In the genomic region with DNA sequence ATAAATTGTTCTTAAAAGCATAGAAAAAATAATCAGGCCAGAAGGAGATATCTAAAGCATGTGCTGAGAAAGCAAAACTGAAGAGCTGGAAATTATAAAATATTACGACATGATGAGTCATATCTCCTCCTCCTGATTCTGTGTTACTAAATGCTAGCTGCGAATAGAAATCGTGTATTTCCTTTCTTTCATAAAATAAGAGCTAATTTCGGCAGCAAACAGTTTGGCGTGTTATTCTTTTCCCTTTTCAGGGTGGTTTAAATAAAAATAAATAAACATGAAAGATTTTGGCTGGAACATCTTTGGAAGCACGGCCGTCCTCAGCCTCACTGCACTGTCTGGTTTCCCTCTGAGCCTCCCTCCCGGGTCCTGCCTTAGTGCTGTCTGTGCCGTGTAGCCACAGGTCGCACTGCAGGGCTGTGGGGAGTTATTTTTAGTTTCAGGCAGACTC, we compare ENCODE assay signal across 1 cellular context.
TF ChIP-seq lines count a peak whose summit lies in the region.

No MANE protein-coding gene starts in this region.

TF ChIP-seq in HEK293, 187 proteins besides CTCF, POLR2A, EP300 and RAD21 (continued from another document):
- TF ChIP-seq, protein P1, sequence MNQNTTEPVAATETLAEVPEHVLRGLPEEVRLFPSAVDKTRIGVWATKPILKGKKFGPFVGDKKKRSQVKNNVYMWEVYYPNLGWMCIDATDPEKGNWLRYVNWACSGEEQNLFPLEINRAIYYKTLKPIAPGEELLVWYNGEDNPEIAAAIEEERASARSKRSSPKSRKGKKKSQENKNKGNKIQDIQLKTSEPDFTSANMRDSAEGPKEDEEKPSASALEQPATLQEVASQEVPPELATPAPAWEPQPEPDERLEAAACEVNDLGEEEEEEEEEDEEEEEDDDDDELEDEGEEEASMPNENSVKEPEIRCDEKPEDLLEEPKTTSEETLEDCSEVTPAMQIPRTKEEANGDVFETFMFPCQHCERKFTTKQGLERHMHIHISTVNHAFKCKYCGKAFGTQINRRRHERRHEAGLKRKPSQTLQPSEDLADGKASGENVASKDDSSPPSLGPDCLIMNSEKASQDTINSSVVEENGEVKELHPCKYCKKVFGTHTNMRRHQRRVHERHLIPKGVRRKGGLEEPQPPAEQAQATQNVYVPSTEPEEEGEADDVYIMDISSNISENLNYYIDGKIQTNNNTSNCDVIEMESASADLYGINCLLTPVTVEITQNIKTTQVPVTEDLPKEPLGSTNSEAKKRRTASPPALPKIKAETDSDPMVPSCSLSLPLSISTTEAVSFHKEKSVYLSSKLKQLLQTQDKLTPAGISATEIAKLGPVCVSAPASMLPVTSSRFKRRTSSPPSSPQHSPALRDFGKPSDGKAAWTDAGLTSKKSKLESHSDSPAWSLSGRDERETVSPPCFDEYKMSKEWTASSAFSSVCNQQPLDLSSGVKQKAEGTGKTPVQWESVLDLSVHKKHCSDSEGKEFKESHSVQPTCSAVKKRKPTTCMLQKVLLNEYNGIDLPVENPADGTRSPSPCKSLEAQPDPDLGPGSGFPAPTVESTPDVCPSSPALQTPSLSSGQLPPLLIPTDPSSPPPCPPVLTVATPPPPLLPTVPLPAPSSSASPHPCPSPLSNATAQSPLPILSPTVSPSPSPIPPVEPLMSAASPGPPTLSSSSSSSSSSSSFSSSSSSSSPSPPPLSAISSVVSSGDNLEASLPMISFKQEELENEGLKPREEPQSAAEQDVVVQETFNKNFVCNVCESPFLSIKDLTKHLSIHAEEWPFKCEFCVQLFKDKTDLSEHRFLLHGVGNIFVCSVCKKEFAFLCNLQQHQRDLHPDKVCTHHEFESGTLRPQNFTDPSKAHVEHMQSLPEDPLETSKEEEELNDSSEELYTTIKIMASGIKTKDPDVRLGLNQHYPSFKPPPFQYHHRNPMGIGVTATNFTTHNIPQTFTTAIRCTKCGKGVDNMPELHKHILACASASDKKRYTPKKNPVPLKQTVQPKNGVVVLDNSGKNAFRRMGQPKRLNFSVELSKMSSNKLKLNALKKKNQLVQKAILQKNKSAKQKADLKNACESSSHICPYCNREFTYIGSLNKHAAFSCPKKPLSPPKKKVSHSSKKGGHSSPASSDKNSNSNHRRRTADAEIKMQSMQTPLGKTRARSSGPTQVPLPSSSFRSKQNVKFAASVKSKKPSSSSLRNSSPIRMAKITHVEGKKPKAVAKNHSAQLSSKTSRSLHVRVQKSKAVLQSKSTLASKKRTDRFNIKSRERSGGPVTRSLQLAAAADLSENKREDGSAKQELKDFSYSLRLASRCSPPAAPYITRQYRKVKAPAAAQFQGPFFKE (tag by site-specific recombination; IDR thresholded peaks at IDR 0.05; ENCODE audit: borderline replicate concordance), result no peak
- TF ChIP-seq, protein P2, sequence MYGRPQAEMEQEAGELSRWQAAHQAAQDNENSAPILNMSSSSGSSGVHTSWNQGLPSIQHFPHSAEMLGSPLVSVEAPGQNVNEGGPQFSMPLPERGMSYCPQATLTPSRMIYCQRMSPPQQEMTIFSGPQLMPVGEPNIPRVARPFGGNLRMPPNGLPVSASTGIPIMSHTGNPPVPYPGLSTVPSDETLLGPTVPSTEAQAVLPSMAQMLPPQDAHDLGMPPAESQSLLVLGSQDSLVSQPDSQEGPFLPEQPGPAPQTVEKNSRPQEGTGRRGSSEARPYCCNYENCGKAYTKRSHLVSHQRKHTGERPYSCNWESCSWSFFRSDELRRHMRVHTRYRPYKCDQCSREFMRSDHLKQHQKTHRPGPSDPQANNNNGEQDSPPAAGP (tag by site-specific recombination; IDR thresholded peaks at IDR 0.05), result no peak
- TF ChIP-seq KLF10 (tag by site-specific recombination; IDR thresholded peaks at IDR 0.05) (no peak), ZNF555 (tag by site-specific recombination; conservative IDR thresholded peaks at IDR 0.05) (no peak), PBX3 (CRISPR knock-in tag; IDR thresholded peaks at IDR 0.05) (no peak), ZNF530 (tag by site-specific recombination; IDR thresholded peaks at IDR 0.05; ENCODE audit: low read depth) (no peak), ZNF791 (tag by site-specific recombination; IDR thresholded peaks at IDR 0.05) (no peak), ZNF837 (tag by site-specific recombination; IDR thresholded peaks at IDR 0.05) (no peak), ZNF76 (tag by site-specific recombination; IDR thresholded peaks at IDR 0.05; ENCODE audit: borderline replicate concordance, low read depth) (no peak), ZBTB48 (tag by site-specific recombination; IDR thresholded peaks at IDR 0.05) (no peak), ZNF639 (tag by site-specific recombination; IDR thresholded peaks at IDR 0.05) (no peak), ZNF423 (tag by site-specific recombination; IDR thresholded peaks at IDR 0.05) (no peak), ZNF513 (tag by site-specific recombination; IDR thresholded peaks at IDR 0.05) (no peak), SCRT2 (tag by site-specific recombination; IDR thresholded peaks at IDR 0.05) (peak; percentile 95), SP2 (tag by site-specific recombination; IDR thresholded peaks at IDR 0.05) (no peak), ZFP69B (tag by site-specific recombination; IDR thresholded peaks at IDR 0.05) (0 out of 2 replicates have a peak, but pooled peaks have one; percentile 25), ZNF660 (tag by site-specific recombination; IDR thresholded peaks at IDR 0.05) (0 out of 2 replicates have a peak, but pooled peaks have one; percentile 69), ZNF654 (tag by site-specific recombination; IDR thresholded peaks at IDR 0.05; ENCODE audit: low read depth) (no peak; the same call in 1 of the 2 replicates), ZSCAN16 (tag by site-specific recombination; IDR thresholded peaks at IDR 0.05) (no peak), ZBTB7A (tag by site-specific recombination; IDR thresholded peaks at IDR 0.05; ENCODE audit: low read depth) (no peak), AEBP2 (tag by site-specific recombination; IDR thresholded peaks at IDR 0.05; ENCODE audit: borderline replicate concordance) (no peak), ZNF114 (tag by site-specific recombination; IDR thresholded peaks at IDR 0.05) (no peak), ZFP41 (tag by site-specific recombination; IDR thresholded peaks at IDR 0.05; ENCODE audit: borderline replicate concordance) (no peak), ZNF2 (tag by site-specific recombination; IDR thresholded peaks at IDR 0.05) (no peak), KLF9 (tag by site-specific recombination; IDR thresholded peaks at IDR 0.05; ENCODE audit: low read depth) (no peak), FEZF1 (tag by site-specific recombination; IDR thresholded peaks at IDR 0.05) (no peak), ZNF266 (tag by site-specific recombination; IDR thresholded peaks at IDR 0.05; ENCODE audit: low read depth) (no peak), ZNF292 (tag by site-specific recombination; IDR thresholded peaks at IDR 0.05; ENCODE audit: borderline replicate concordance, low read depth) (no peak)
